In genomic region chrY:7703578-7704190, GRCh38 we compare ENCODE assay signal across 15 cellular contexts.
DNase-seq lines count a peak whose midpoint lies in the region; TF ChIP-seq lines count a peak whose summit lies in the region.
"Had no signal": no experiment of that assay in that cellular context is flagged by ENCODE, and none has a peak within 500 bp of the region (broad histone marks: within the 10 kb centered on the region; RNA-seq: fewer than 3 reads in every experiment).

No MANE protein-coding gene starts in this region.

- H2AFZ ChIP-seq in OCI-LY1 (ENCODE audit: low read length) = no peak overlapping the region

- no peaks in the 10 kb centered on the region for H3K9me2 ChIP-seq in OCI-LY1 (ENCODE audit: low read depth, low read length)

- no peak overlapping the region for H3K4me2 ChIP-seq in OCI-LY1 (ENCODE audit: low read length)
- H3K4me2 ChIP-seq: BLaER1 had no signal

- H3K4me3 Mint-ChIP-seq in mesothelial cell of epicardium = no peak overlapping the region
- H3K4me3 Mint-ChIP-seq: CD14-positive monocyte; CD4-positive, alpha-beta memory T cell; H9 had no signal

- intact Hi-C loops in ascending aorta (cut with DNase I) = no loop called here

- H3K36me3 ChIP-seq in OCI-LY1 (ENCODE audit: insufficient read depth, low read length) = no peaks in the 10 kb centered on the region
- H3K36me3 ChIP-seq in ascending aorta = no peaks in the 10 kb centered on the region
- H3K36me3 ChIP-seq: BLaER1 had no signal

- H3K27me3 ChIP-seq in OCI-LY1 (ENCODE audit: insufficient read depth, low read length) = no peaks in the 10 kb centered on the region
- H3K27me3 ChIP-seq in ascending aorta = no peaks in the 10 kb centered on the region
- H3K27me3 ChIP-seq: BLaER1 had no signal

- H3K27ac Mint-ChIP-seq in mesothelial cell of epicardium = no peak overlapping the region
- H3K27ac Mint-ChIP-seq: CD14-positive monocyte, H9 had no signal

- CTCF ChIA-PET in RWPE1 (lab: Yijun Ruan, JAX) = no interaction called here

- H3K36me3 Mint-ChIP-seq in mesothelial cell of epicardium = no peaks in the 10 kb centered on the region
- H3K36me3 Mint-ChIP-seq: CD14-positive monocyte; CD4-positive, alpha-beta memory T cell had no signal

- no peaks in the 10 kb centered on the region for H3K9me3 Mint-ChIP-seq in mesothelial cell of epicardium
- H3K9me3 Mint-ChIP-seq: CD4-positive, alpha-beta memory T cell; H9 had no signal

- H3K4me1 ChIP-seq in OCI-LY1 (ENCODE audit: insufficient read depth, low read length, severe bottlenecking) (peaks cover 31% of the 10 kb centered on the region), ascending aorta (no peaks in the 10 kb centered on the region)
- H3K4me1 ChIP-seq: BLaER1 had no signal

- H3K79me2 ChIP-seq in OCI-LY1 (ENCODE audit: insufficient read depth, low read length) = no peaks in the 10 kb centered on the region

- no peaks in the 10 kb centered on the region for H3K4me1 Mint-ChIP-seq in mesothelial cell of epicardium
- H3K4me1 Mint-ChIP-seq: CD14-positive monocyte; CD4-positive, alpha-beta memory T cell; H9 had no signal

- H3K27me3 Mint-ChIP-seq in mesothelial cell of epicardium (ENCODE audit: low read depth) = no peaks in the 10 kb centered on the region

- no peak overlapping the region for H3K9ac ChIP-seq in OCI-LY1 (ENCODE audit: low read length)
- H3K9ac ChIP-seq: BLaER1 had no signal

- H3K9me3 ChIP-seq in OCI-LY1 (ENCODE audit: low read length) (no peaks in the 10 kb centered on the region), ascending aorta (no peaks in the 10 kb centered on the region)
- H3K9me3 ChIP-seq: BLaER1 had no signal

- DNase-seq in LHCN-M2 (ENCODE audit: low read depth) = peak; percentile 53
- no peak for DNase-seq in fibroblast of villous mesenchyme (ENCODE audit: low read depth)
- DNase-seq in NCI-H2107 treated with DMSO at 0.1 percent for 48 hours (lab: John Stamatoyannopoulos, UW; ENCODE audit: unreplicated experiment) = no peak
- DNase-seq in mesothelial cell of epicardium (ENCODE audit: low spot score in 2 of 2, unreplicated experiment in 2 of 2) = no peak
- DNase-seq in RWPE1 (ENCODE audit: low spot score) = no peak
- no peak for DNase-seq in ascending aorta (ENCODE audit: low spot score in 2 of 2)
- DNase-seq: 8988T; CD4-positive, alpha-beta memory T cell; DMS153; DMS79 treated with DMSO at 0.1 percent for 48 hours; H9 had no signal

- POLR2A ChIA-PET in RWPE1 (lab: Yijun Ruan, JAX; ENCODE audit: low non-redundant PET) = no interaction called here

- TF ChIP-seq CTCF in OCI-LY1 (IDR thresholded peaks at IDR 0.05; ENCODE audit: low read length) = no peak
- no peak for TF ChIP-seq CTCF in fibroblast of villous mesenchyme (IDR thresholded peaks at IDR 0.05; ENCODE audit: insufficient read depth, low read depth, low read length)
- no peak for TF ChIP-seq CTCF in mesothelial cell of epicardium (IDR thresholded peaks at IDR 0.05; ENCODE audit: unreplicated experiment)
- no peak for TF ChIP-seq CTCF in RWPE1 (conservative IDR thresholded peaks at IDR 0.05; ENCODE audit: low read depth)
- TF ChIP-seq CTCF in ascending aorta (IDR thresholded peaks at IDR 0.05) = no peak

- H3K4me3 ChIP-seq in OCI-LY1 (ENCODE audit: low read depth, low read length, poor library complexity, severe bottlenecking) (no peak overlapping the region), fibroblast of villous mesenchyme (ENCODE audit: low read depth, low read length) (peak overlapping the region; percentile 53), ascending aorta (no peak overlapping the region)
- H3K4me3 ChIP-seq: BLaER1, GM12878 had no signal

- H3K27ac ChIP-seq in OCI-LY1 (ENCODE audit: low read depth, low read length, poor library complexity, severe bottlenecking) = peak overlapping the region; percentile 24
- no peak overlapping the region for H3K27ac ChIP-seq in RWPE1
- no peak overlapping the region for H3K27ac ChIP-seq in ascending aorta
- H3K27ac ChIP-seq: BLaER1 had no signal

- no peaks in the 10 kb centered on the region for H3F3A ChIP-seq in OCI-LY1 (ENCODE audit: insufficient read depth, low read length)

- H4K20me1 ChIP-seq in OCI-LY1 (ENCODE audit: insufficient read depth, low read length) = no peaks in the 10 kb centered on the region
- H4K20me1 ChIP-seq: BLaER1 had no signal
